Comparison of ENCODE assay signal across 8 cellular contexts in genomic region chr18:26549486-26550435, GRCh38. TPM values are rescaled to one million over a fixed set of nuclear protein-coding genes. Genes with fewer than 3 reads are reported as not detected.
DNase-seq lines count a peak whose midpoint lies in the region; ATAC-seq and TF ChIP-seq lines count a peak whose summit lies in the region.

No MANE protein-coding gene starts in this region.

- H3K27ac ChIP-seq in DOHH2 (ENCODE audit: low read depth, low read length) (no peak overlapping the region), HL-60 (replicated peaks) (no peak overlapping the region), RWPE1 (peak overlapping the region; percentile 99), smooth muscle cell (ENCODE audit: low read depth) (peak overlapping the region; percentile 11)

- no peaks in the 10 kb centered on the region for H4K20me1 ChIP-seq in DOHH2 (ENCODE audit: control insufficient read depth, insufficient read depth, low read depth, low read length)
- peaks cover 27% of the 10 kb centered on the region for H4K20me1 ChIP-seq in smooth muscle cell (ENCODE audit: low read depth)

- H3K27me3 ChIP-seq in DOHH2 (ENCODE audit: control insufficient read depth, low read length) (peaks cover 56% of the 10 kb centered on the region), HL-60 (ENCODE audit: insufficient read depth, poor library complexity, severe bottlenecking) (peaks cover 45% of the 10 kb centered on the region), kidney epithelial cell (ENCODE audit: control insufficient read depth, insufficient read depth, low read length) (peaks cover 8% of the 10 kb centered on the region), smooth muscle cell (ENCODE audit: low read depth) (peaks cover 57% of the 10 kb centered on the region)

- H3K27me3 Mint-ChIP-seq in central memory CD8-positive, alpha-beta T cell = peaks cover 49% of the 10 kb centered on the region

- no peaks in the 10 kb centered on the region for H3K9me3 Mint-ChIP-seq in central memory CD8-positive, alpha-beta T cell

- 0 out of 2 replicates have a peak, but pooled peaks cover 3% of the 10 kb centered on the region for H3K79me2 ChIP-seq in DOHH2 (ENCODE audit: control insufficient read depth, low read length)
- H3K79me2 ChIP-seq in smooth muscle cell (ENCODE audit: low read depth) = no peaks in the 10 kb centered on the region

- H3K4me3 ChIP-seq in DOHH2 (ENCODE audit: low read length) (peak overlapping the region; percentile 74), HL-60 (replicated peaks; ENCODE audit: insufficient read depth, low read length) (peak overlapping the region; percentile 71), kidney epithelial cell (ENCODE audit: low read depth, low read length) (peak overlapping the region; percentile 77), smooth muscle cell (peak overlapping the region; percentile 73)

- POLR2A ChIA-PET in RWPE1 (lab: Yijun Ruan, JAX; ENCODE audit: low non-redundant PET) = interaction anchor here (0.6 to 1.0 kb wide), 2 partner anchors 61 to 181 kb away, joined by 3 read pairs; no protein-coding TSS in a partner anchor

- H3K9ac ChIP-seq in smooth muscle cell (ENCODE audit: low read depth) = no peak overlapping the region

- H3K36me3 ChIP-seq in DOHH2 (ENCODE audit: control insufficient read depth, low read length) (no peaks in the 10 kb centered on the region), kidney epithelial cell (ENCODE audit: control insufficient read depth, insufficient read depth, low read length) (peaks cover 2% of the 10 kb centered on the region), smooth muscle cell (ENCODE audit: low read depth) (no peaks in the 10 kb centered on the region)

- H3K36me3 Mint-ChIP-seq in central memory CD8-positive, alpha-beta T cell (ENCODE audit: insufficient read depth) = peaks cover 3% of the 10 kb centered on the region

- peak overlapping the region; percentile 35 for H3K27ac Mint-ChIP-seq in central memory CD8-positive, alpha-beta T cell (ENCODE audit: low read depth)

- TF ChIP-seq CTCF in DOHH2 (IDR thresholded peaks at IDR 0.05; ENCODE audit: low read depth, low read length, poor library complexity, severe bottlenecking) (no peak), HL-60 (IDR thresholded peaks at IDR 0.05; ENCODE audit: insufficient read depth, low read length) (no peak), RWPE1 (conservative IDR thresholded peaks at IDR 0.05; ENCODE audit: low read depth) (no peak), kidney epithelial cell (IDR thresholded peaks at IDR 0.05; ENCODE audit: insufficient read depth, low read length, poor library complexity, severe bottlenecking) (no peak), smooth muscle cell (IDR thresholded peaks at IDR 0.05; ENCODE audit: borderline replicate concordance, insufficient read depth, poor library complexity, severe bottlenecking) (no peak)

- peak overlapping the region; percentile 85 for H3K4me2 ChIP-seq in DOHH2 (ENCODE audit: low read length)
- peak overlapping the region; percentile 94 for H3K4me2 ChIP-seq in smooth muscle cell

- no peaks in the 10 kb centered on the region for H3K9me2 ChIP-seq in DOHH2 (replicated peaks; ENCODE audit: control insufficient read depth, low read length)

- no peak for ATAC-seq in central memory CD8-positive, alpha-beta T cell (replicated peaks; ENCODE audit: extremely low read depth, poor library complexity, severe bottlenecking)
- no peak for ATAC-seq in HG03135 (IDR thresholded peaks at IDR 0.05; ENCODE audit: unreplicated experiment)
- ATAC-seq in HG03342 (IDR thresholded peaks at IDR 0.05; ENCODE audit: unreplicated experiment) = no peak

- CTCF ChIA-PET in RWPE1 (lab: Yijun Ruan, JAX) = interaction anchor here (0.6 to 0.7 kb wide), 2 partner anchors 97 to 161 kb away, joined by 3 to 4 read pairs; no protein-coding TSS in a partner anchor

- H3K9me3 ChIP-seq in DOHH2 (ENCODE audit: control insufficient read depth, insufficient read depth, low read length) = no peaks in the 10 kb centered on the region
- H3K9me3 ChIP-seq in smooth muscle cell (replicated peaks; ENCODE audit: low read depth) = no peaks in the 10 kb centered on the region

- peak overlapping the region; percentile 82 for H3K4me3 Mint-ChIP-seq in central memory CD8-positive, alpha-beta T cell

- 0 out of 2 replicates have a peak, but pooled peaks cover 4% of the 10 kb centered on the region for H3F3A ChIP-seq in DOHH2 (ENCODE audit: control insufficient read depth, insufficient read depth)
- no peaks in the 10 kb centered on the region for H3F3A ChIP-seq in smooth muscle cell (ENCODE audit: low read depth)

- peaks cover 15% of the 10 kb centered on the region for H3K4me1 Mint-ChIP-seq in central memory CD8-positive, alpha-beta T cell

- H2AFZ ChIP-seq in smooth muscle cell (ENCODE audit: low read depth) = peak overlapping the region; percentile 96

- H3K4me1 ChIP-seq in DOHH2 (ENCODE audit: control insufficient read depth, low read length) = peaks cover 23% of the 10 kb centered on the region
- H3K4me1 ChIP-seq in smooth muscle cell (ENCODE audit: low read depth) = peaks cover 15% of the 10 kb centered on the region

- peak in 1 of 2 experiments; percentile 47 for DNase-seq in HL-60 (ENCODE audit: low read depth in 1 of 2, low spot score in 1 of 2)
- DNase-seq in RWPE1 (ENCODE audit: low spot score) = peak; percentile 57
- DNase-seq in central memory CD8-positive, alpha-beta T cell (ENCODE audit: low spot score in 2 of 2) = no peak
- no peak for DNase-seq in kidney epithelial cell (ENCODE audit: low read depth)
- DNase-seq in smooth muscle cell (lab: John Stamatoyannopoulos, UW; ENCODE audit: unreplicated experiment) = peak; percentile 38

- WGBS in smooth muscle cell (ENCODE audit: low lambda C conversion rate) = under 1% methylated on average over 64 of the region's 69 CpGs

RNA-seq across cellular contexts. Expression of gene KCTD1, which starts 1.4 kb away (rescaled TPM):
- 30.5 and 32.9 TPM in 2 replicates for total RNA-seq in kidney epithelial cell
- 11.4 and 12.2 TPM in 2 replicates for total RNA-seq in smooth muscle cell
- polyA plus RNA-seq in smooth muscle cell = 2.3 and 6.2 TPM in 2 replicates

Comparison
In these comparisons a context has a peak if more than half of its experiments do, and no peak if none do; other contexts are left out.
1. H3K27ac ChIP-seq: peak in RWPE1 (single experiment) and smooth muscle cell (single experiment); none in DOHH2 (single experiment) and HL-60 (single experiment).
2. DNase-seq: peak in RWPE1 (single experiment) and smooth muscle cell (single experiment); none in central memory CD8-positive, alpha-beta T cell (0 of 2) and kidney epithelial cell (single experiment).
3. Peak in every context shown above with its lines, with median percentiles within 50 percentile points of each other: H3K4me3 ChIP-seq.